In genomic region chr14:74860899-74861733, GRCh38 we compare ENCODE assay signal across 1 cellular context.
TF ChIP-seq lines count a peak whose summit lies in the region.

No MANE protein-coding gene starts in this region.

TF ChIP-seq in GM23338, 12 proteins besides CTCF, POLR2A, EP300 and RAD21 (continued from another document):
- TF ChIP-seq REST (IDR thresholded peaks at IDR 0.05; ENCODE audit: unreplicated experiment) = no peak
